Comparison of ENCODE assay signal across 7 cellular contexts in the genomic region with DNA sequence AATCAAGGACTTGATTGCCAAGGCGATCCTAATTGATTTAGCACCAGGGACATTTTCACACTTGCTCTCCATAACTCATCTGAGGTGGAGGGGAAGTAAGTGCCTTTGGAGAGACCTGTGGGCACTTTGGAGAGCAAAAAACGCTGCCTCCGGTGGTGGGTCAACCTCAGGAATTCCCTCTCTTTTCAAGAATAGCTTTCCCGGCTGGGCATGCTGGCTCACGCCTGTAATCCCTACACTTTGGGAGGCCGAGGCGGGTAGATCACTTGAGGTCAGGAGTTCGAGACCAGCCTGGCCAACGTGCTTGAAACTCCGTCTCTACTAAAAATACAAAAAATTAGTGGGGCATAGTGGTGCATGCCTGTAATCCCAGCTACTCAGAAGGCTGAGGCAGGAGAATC. TPM values are rescaled to one million over a fixed set of nuclear protein-coding genes. Genes with fewer than 3 reads are reported as not detected.
A peak's percentile ranks its signal among the peaks of the same experiment; 100 is the strongest.
DNase-seq lines count a peak whose midpoint lies in the region; ATAC-seq and TF ChIP-seq lines count a peak whose summit lies in the region.

No MANE protein-coding gene starts in this region.

- peak overlapping the region; percentile 64 for H3K4me3 ChIP-seq in RWPE2 (ENCODE audit: severe bottlenecking)
- H3K4me3 ChIP-seq in epithelial cell of esophagus (ENCODE audit: low read length) = no peak overlapping the region
- peak overlapping the region; percentile 37 for H3K4me3 ChIP-seq in skeletal muscle satellite cell (ENCODE audit: low read length)

- peak; percentile 41 for DNase-seq in H4 (ENCODE audit: low spot score)
- DNase-seq in RWPE2 (ENCODE audit: low spot score) = no peak
- peak; percentile 18 for DNase-seq in epithelial cell of esophagus (ENCODE audit: low read depth)
- DNase-seq in AG08395 (ENCODE audit: low spot score) = no peak
- no peak for DNase-seq in inferior parietal cortex (ENCODE audit: extremely low spot score)
- DNase-seq in superior temporal gyrus (ENCODE audit: extremely low spot score) = no peak

- TF ChIP-seq CTCF in RWPE2 (IDR thresholded peaks at IDR 0.05; ENCODE audit: poor library complexity, severe bottlenecking) (no peak), epithelial cell of esophagus (IDR thresholded peaks at IDR 0.05; ENCODE audit: insufficient read depth, low read depth, low read length, missing control alignments) (no peak)

- peak overlapping the region; percentile 67 for H3K4me2 ChIP-seq in skeletal muscle satellite cell (ENCODE audit: low read length)

- H3K36me3 ChIP-seq in RWPE2 (ENCODE audit: low read depth) (no peaks in the 10 kb centered on the region), skeletal muscle satellite cell (ENCODE audit: insufficient read depth, low read length) (no peaks in the 10 kb centered on the region)

- H3K27ac ChIP-seq in RWPE2 (ENCODE audit: poor library complexity, severe bottlenecking) = peak overlapping the region; percentile 93

- H3K4me1 ChIP-seq in RWPE2 (ENCODE audit: insufficient read depth, poor library complexity, severe bottlenecking) = peaks cover 34% of the 10 kb centered on the region
- peaks cover 54% of the 10 kb centered on the region for H3K4me1 ChIP-seq in skeletal muscle satellite cell (ENCODE audit: control insufficient read depth, insufficient read depth, low read length)

- H3K9ac ChIP-seq in skeletal muscle satellite cell (ENCODE audit: low read depth, low read length) = peak overlapping the region; percentile 86

- ATAC-seq in RWPE2 (ENCODE audit: low read depth) = no peak

- H3K9me3 ChIP-seq in RWPE2 (ENCODE audit: severe bottlenecking) = no peaks in the 10 kb centered on the region
- no peaks in the 10 kb centered on the region for H3K9me3 ChIP-seq in skeletal muscle satellite cell (replicated peaks; ENCODE audit: low read length)

- H3K27me3 ChIP-seq in RWPE2 (ENCODE audit: insufficient read depth, poor library complexity, severe bottlenecking) (no peaks in the 10 kb centered on the region), skeletal muscle satellite cell (ENCODE audit: control insufficient read depth, insufficient read depth, low read length) (no peaks in the 10 kb centered on the region)

RNA-seq across cellular contexts. Expression of a gene that starts 49.2 kb away (rescaled TPM):
- 81.3 and 100 TPM in 2 replicates for total RNA-seq in H4 (2014; rRNA removed; shearing (Covaris generic))
- 27.1 and 67.5 TPM in 2 replicates for total RNA-seq in skeletal muscle satellite cell (2012; rRNA removed)

Comparison
In these comparisons a context has a peak if more than half of its experiments do, and no peak if none do; other contexts are left out.
1. DNase-seq: peak in H4 (single experiment) and epithelial cell of esophagus (single experiment); none in RWPE2 (single experiment), AG08395 (single experiment), inferior parietal cortex (single experiment) and superior temporal gyrus (single experiment).